ENCODE assay signal across 12 cellular contexts in genomic region chr10:78299861-78300453, GRCh38.
A peak's percentile ranks its signal among the peaks of the same experiment; 100 is the strongest.
DNase-seq lines count a peak whose midpoint lies in the region; ATAC-seq and TF ChIP-seq lines count a peak whose summit lies in the region.
"Had no signal": no experiment of that assay in that cellular context is flagged by ENCODE, and none has a peak within 500 bp of the region (broad histone marks: within the 10 kb centered on the region; RNA-seq: fewer than 3 reads in every experiment).

No MANE protein-coding gene starts in this region.

- H3K4me1 ChIP-seq in H9 (ENCODE audit: insufficient read depth, low read length) = peaks cover 2% of the 10 kb centered on the region; the same call in 1 of the 2 replicates

- H3K36me3 Mint-ChIP-seq in H9 (ENCODE audit: insufficient read depth in 1 of 3, low read depth in 3 of 3) = no peaks in the 10 kb centered on the region
- H3K36me3 Mint-ChIP-seq: naive thymus-derived CD8-positive, alpha-beta T cell had no signal

- H2BK5ac ChIP-seq in H9 (ENCODE audit: insufficient read length, low read length) = no peak overlapping the region

- H3T11ph ChIP-seq in H9 (ENCODE audit: low read length) = no peak overlapping the region

- no peak for ATAC-seq in stimulated activated naive CD8-positive, alpha-beta T cell treated with anti-CD3 and anti-CD28 coated beads, Interleukin-15, Interleukin-2, amounts not matched to agents 100 U/mL and 50 U/mL, for 24 hours
- no peak for ATAC-seq in HG02678 (IDR thresholded peaks at IDR 0.05; ENCODE audit: unreplicated experiment)
- ATAC-seq in HG03175 (IDR thresholded peaks at IDR 0.05; ENCODE audit: unreplicated experiment) = no peak
- no peak for ATAC-seq in GM21737 (IDR thresholded peaks at IDR 0.05; ENCODE audit: unreplicated experiment)
- ATAC-seq: naive thymus-derived CD8-positive, alpha-beta T cell; PC-3 had no signal

- whole genome bisulfite sequencing in H9 (ENCODE audit: extremely low coverage, insufficient read length, low lambda C conversion rate) = no CpG with 5 or more reads among the region's 8 CpGs

- H2AFZ ChIP-seq in H9 (ENCODE audit: low read length) = no peak overlapping the region

- H3K27ac Mint-ChIP-seq in H9 = no peak overlapping the region; a peak in 1 of 7 replicates

- H3K9me3 Mint-ChIP-seq in H9 = no peaks in the 10 kb centered on the region; a peak in 1 of 5 replicates

- H3K79me2 ChIP-seq in H9 (ENCODE audit: insufficient read depth, low read length) = no peaks in the 10 kb centered on the region

- H2BK20ac ChIP-seq in H9 (ENCODE audit: low read depth, low read length, poor library complexity, severe bottlenecking) = no peak overlapping the region

- H3K4me1 Mint-ChIP-seq in H9 = peaks cover 23 to 24% of the 10 kb centered on the region in 2 experiments

- no peaks in the 10 kb centered on the region for H3K27me3 ChIP-seq in H9 (ENCODE audit: insufficient read depth, low read length)

- TF ChIP-seq CTCF in H9 (conservative IDR thresholded peaks at IDR 0.05) (no peak), fibroblast of the aortic adventitia (IDR thresholded peaks at IDR 0.05; ENCODE audit: insufficient read depth, low read length) (no peak)

- no peak overlapping the region for H3K56ac ChIP-seq in H9 (ENCODE audit: insufficient read length, low read depth, low read length)

- H2BK12ac ChIP-seq in H9 (ENCODE audit: insufficient read length, low read depth, low read length) = no peak overlapping the region

- no peak overlapping the region for H3K9ac ChIP-seq in H9 (ENCODE audit: extremely low read depth, insufficient read length, low read length)

- no peaks in the 10 kb centered on the region for H3K79me1 ChIP-seq in H9 (ENCODE audit: insufficient read depth, low read depth, low read length, poor library complexity, severe bottlenecking)

- H2AK5ac ChIP-seq in H9 (ENCODE audit: insufficient read length, low read length) = no peak overlapping the region

- H3K14ac ChIP-seq in H9 (ENCODE audit: insufficient read depth, low read length) = no peak overlapping the region

- H4K91ac ChIP-seq in H9 (ENCODE audit: insufficient read length, low read depth, low read length) = no peak overlapping the region

- H3K27me3 Mint-ChIP-seq in H9 (ENCODE audit: low read depth) = peaks cover 11% of the 10 kb centered on the region
- H3K27me3 Mint-ChIP-seq: naive thymus-derived CD8-positive, alpha-beta T cell had no signal

- H4K20me1 ChIP-seq in H9 (ENCODE audit: control insufficient read depth, insufficient read depth, insufficient read length) = no peaks in the 10 kb centered on the region

- H3K27ac ChIP-seq in H9 (ENCODE audit: insufficient read length, low read depth, low read length) = no peak overlapping the region

- no peak overlapping the region for H3K4me2 ChIP-seq in H9 (ENCODE audit: insufficient read depth, insufficient read length, low read length)

- no peak overlapping the region for H2BK15ac ChIP-seq in H9 (ENCODE audit: low read depth, low read length)

- H3K23me2 ChIP-seq in H9 (ENCODE audit: insufficient read length, low read depth, low read length, poor library complexity, severe bottlenecking) = no peaks in the 10 kb centered on the region

- H3K18ac ChIP-seq in H9 (ENCODE audit: insufficient read length, low read depth, low read length) = no peak overlapping the region

- H3K9me3 ChIP-seq in H9 (ENCODE audit: control insufficient read depth, low read depth, low read length) = no peaks in the 10 kb centered on the region

- H3K4me3 ChIP-seq in fibroblast of the aortic adventitia (ENCODE audit: low read depth, low read length) = no peak overlapping the region

- H4K8ac ChIP-seq in H9 (replicated peaks; ENCODE audit: insufficient read length, low read depth, low read length) = no peak overlapping the region

- H2BK120ac ChIP-seq in H9 (ENCODE audit: low read depth, low read length, poor library complexity, severe bottlenecking) = no peak overlapping the region

- H3K4ac ChIP-seq in H9 (ENCODE audit: low read depth, low read length) = no peak overlapping the region

- H3K23ac ChIP-seq in H9 (ENCODE audit: insufficient read length, low read depth, low read length) = no peak overlapping the region

- no peak overlapping the region for H3K4me3 Mint-ChIP-seq in H9

- no peak overlapping the region for H4K5ac ChIP-seq in H9 (ENCODE audit: insufficient read length, low read depth, low read length)

- DNase-seq in H9 = peak; percentile 15
- peak; percentile 90 for DNase-seq in SKM-1 (lab: John Stamatoyannopoulos, UW; ENCODE audit: unreplicated experiment)
- DNase-seq in fibroblast of the aortic adventitia (ENCODE audit: low read depth) = peak; percentile 35
- DNase-seq in stimulated activated naive CD8-positive, alpha-beta T cell treated with anti-CD3 and anti-CD28 coated beads, Interleukin-15, Interleukin-2, amounts not matched to agents 100 U/mL and 50 U/mL, for 24 hours = peak; percentile 23
- DNase-seq in NCI-H2081 (lab: John Stamatoyannopoulos, UW) = no peak
- DNase-seq: glutamatergic neuron; PC-3; stimulated activated CD4-positive, alpha-beta T cell treated with anti-CD3 and anti-CD28 coated beads, Interleukin-4, amount 100 ng/mL, for 24 hours had no signal

Comparison
In these comparisons a context has a peak if more than half of its experiments do, and no peak if none do; other contexts are left out.
1. DNase-seq: peak in H9 (single experiment), SKM-1 (single experiment), fibroblast of the aortic adventitia (single experiment) and stimulated activated naive CD8-positive, alpha-beta T cell treated with anti-CD3 and anti-CD28 coated beads, Interleukin-15, Interleukin-2, amounts not matched to agents 100 U/mL and 50 U/mL, for 24 hours (single experiment); none in NCI-H2081 (0 of 2).